Comparison of ENCODE assay signal across 25 cellular contexts in the genomic region with DNA sequence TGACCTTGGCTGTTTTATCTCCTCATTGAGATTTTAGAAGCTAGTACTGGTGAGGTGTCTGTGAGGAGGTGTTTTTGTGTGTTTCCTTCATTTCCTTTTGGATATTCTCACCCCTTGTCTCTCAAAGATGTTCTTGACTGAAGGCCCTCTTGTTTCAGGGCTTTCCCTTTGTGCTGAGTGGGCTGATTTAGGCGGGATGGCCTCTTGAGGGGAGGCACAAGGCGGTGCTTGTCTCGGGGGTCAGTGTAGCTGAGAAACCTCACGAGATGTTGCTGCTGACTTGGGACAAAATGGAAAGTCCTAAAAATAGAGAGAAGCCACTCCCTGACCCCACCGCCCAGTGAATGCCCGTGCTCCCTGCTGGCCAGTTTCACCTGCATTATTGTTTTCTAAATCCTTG.
"Had no signal": no experiment of that assay in that cellular context is flagged by ENCODE, and none has a peak within 500 bp of the region (broad histone marks: within the 10 kb centered on the region; RNA-seq: fewer than 3 reads in every experiment).

No MANE protein-coding gene starts in this region.

- H3K27me3 ChIP-seq: esophagus muscularis mucosa, foreskin keratinocyte, heart right ventricle, left lung, pancreas, transverse colon had no signal

- DNase-seq: activated CD4-positive, alpha-beta T cell treated with anti-CD3 and anti-CD28 coated beads for 48 hours; activated CD4-positive, alpha-beta T cell treated with anti-CD3 and anti-CD28 coated beads, Interleukin-2, amount 50 U/mL, for 48 hours; activated CD8-positive, alpha-beta memory T cell treated with anti-CD3 and anti-CD28 coated beads for 24 hours; activated effector memory CD4-positive, alpha-beta T cell treated with Interleukin-2 at 50 U/mL for 16 hours; activated naive CD4-positive, alpha-beta T cell treated with Interleukin-2 at 50 U/mL for 16 hours; activated naive CD8-positive, alpha-beta T cell treated with anti-CD3 and anti-CD28 coated beads, Interleukin-2, amount 10 ng/mL, durations not matched to agents 7 days and 5 days; endodermal cell; foreskin keratinocyte; heart right ventricle; lower lobe of right lung; mesenchymal stem cell; natural killer cell; pancreas; psoas muscle; stimulated activated CD4-positive, alpha-beta T cell treated with anti-CD3 and anti-CD28 coated beads, Interleukin-15, amount 100 ng/mL, for 24 hours; stimulated activated CD4-positive, alpha-beta T cell treated with anti-CD3 and anti-CD28 coated beads, Interleukin-2, amount 100 ng/mL, for 24 hours; stimulated activated naive CD4-positive, alpha-beta T cell; T-helper 9 cell; transverse colon; WERI-Rb-1 had no signal

- H3K9me3 Mint-ChIP-seq: activated naive CD8-positive, alpha-beta T cell treated with anti-CD3 and anti-CD28 coated beads, Interleukin-2, amount 10 ng/mL, durations not matched to agents 7 days and 5 days; central memory CD8-positive, alpha-beta T cell; dendritic cell treated with granulocyte-macrophage colony-stimulating factor and Interleukin-4, amounts not matched to agents 40 ng/mL and 50 ng/mL, for 4 days; endodermal cell; natural killer cell had no signal

- H3K27ac ChIP-seq: esophagus muscularis mucosa, foreskin keratinocyte, heart right ventricle, left lung, lower lobe of right lung, pancreas, psoas muscle, transverse colon, WERI-Rb-1 had no signal

- H3K4me1 ChIP-seq: foreskin keratinocyte, left lung, lower lobe of right lung, pancreas, psoas muscle, transverse colon had no signal

- H3K4me1 Mint-ChIP-seq: endodermal cell had no signal

- H3K27ac Mint-ChIP-seq: activated naive CD8-positive, alpha-beta T cell treated with anti-CD3 and anti-CD28 coated beads, Interleukin-2, amount 10 ng/mL, durations not matched to agents 7 days and 5 days; dendritic cell treated with granulocyte-macrophage colony-stimulating factor and Interleukin-4, amounts not matched to agents 40 ng/mL and 50 ng/mL, for 4 days; endodermal cell; natural killer cell had no signal

- H3K4me3 ChIP-seq: esophagus muscularis mucosa, heart right ventricle, left lung, lower lobe of right lung, pancreas, psoas muscle, transverse colon had no signal

- ATAC-seq: activated CD4-positive, CD25-positive, alpha-beta regulatory T cell treated with anti-CD3 and anti-CD28 coated beads, Interleukin-2, amount 50 U/mL, for 24 hours; foreskin keratinocyte; heart right ventricle; left lung; lower lobe of right lung; natural killer cell; pancreas; psoas muscle had no signal

- H3K27me3 Mint-ChIP-seq: activated naive CD8-positive, alpha-beta T cell treated with anti-CD3 and anti-CD28 coated beads, Interleukin-2, amount 10 ng/mL, durations not matched to agents 7 days and 5 days; central memory CD8-positive, alpha-beta T cell; dendritic cell treated with granulocyte-macrophage colony-stimulating factor and Interleukin-4, amounts not matched to agents 40 ng/mL and 50 ng/mL, for 4 days had no signal

- H3K4me3 Mint-ChIP-seq: activated naive CD8-positive, alpha-beta T cell treated with anti-CD3 and anti-CD28 coated beads, Interleukin-2, amount 10 ng/mL, durations not matched to agents 7 days and 5 days; central memory CD8-positive, alpha-beta T cell; dendritic cell treated with granulocyte-macrophage colony-stimulating factor and Interleukin-4, amounts not matched to agents 40 ng/mL and 50 ng/mL, for 4 days; endodermal cell; natural killer cell had no signal

- H3K9me3 ChIP-seq: esophagus muscularis mucosa, heart right ventricle, left lung, lower lobe of right lung, pancreas, psoas muscle, transverse colon had no signal
